In the genomic region with DNA sequence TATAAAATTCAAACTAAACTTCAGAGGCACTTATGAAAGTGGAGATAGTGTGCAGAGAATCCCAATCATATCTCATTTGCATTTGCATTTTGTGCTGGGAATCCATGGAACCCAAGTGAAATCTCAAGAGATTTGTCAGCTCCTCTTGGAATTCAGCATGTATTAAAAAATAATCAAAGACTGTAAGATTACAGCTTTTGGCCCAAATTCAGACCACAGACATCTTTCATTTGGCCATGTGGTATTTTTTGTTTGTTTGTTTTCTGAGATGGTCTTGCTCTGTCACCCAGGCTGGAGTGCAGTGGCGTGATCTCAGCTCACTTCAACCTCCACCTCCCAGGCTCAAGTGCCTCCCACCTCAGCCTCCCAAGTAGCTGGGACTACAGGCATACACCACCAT, we compare ENCODE assay signal across 24 cellular contexts.
"Had no signal": no experiment of that assay in that cellular context is flagged by ENCODE, and none has a peak within 500 bp of the region (broad histone marks: within the 10 kb centered on the region; RNA-seq: fewer than 3 reads in every experiment).

No MANE protein-coding gene starts in this region.

- H3K27me3 ChIP-seq: gastrocnemius medialis, neutrophil, pancreas, thyroid gland had no signal

- H3K36me3 ChIP-seq: gastrocnemius medialis, pancreas, thyroid gland had no signal

- ATAC-seq: esophagus mucosa; gastrocnemius medialis; left lobe of liver; natural killer cell treated with Interleukin-12 subunit alpha and Interleukin-12 subunit beta and Interleukin-15 and Interleukin-18, amount 100 ng/mL, for 72 hours; pancreas had no signal

- H3K27ac Mint-ChIP-seq: dendritic cell treated with granulocyte-macrophage colony-stimulating factor and Interleukin-4, amounts not matched to agents 40 ng/mL and 50 ng/mL, for 4 days; mesothelial cell of epicardium; natural killer cell treated with Interleukin-12 subunit alpha and Interleukin-12 subunit beta and Interleukin-15 and Interleukin-18, amount 100 ng/mL, for 72 hours had no signal

- FAIRE-seq: kidney, pancreas had no signal

- H3K9me3 ChIP-seq: gastrocnemius medialis, neutrophil, pancreas, thyroid gland had no signal

- H3K36me3 Mint-ChIP-seq: natural killer cell treated with Interleukin-12 subunit alpha and Interleukin-12 subunit beta and Interleukin-15 and Interleukin-18, amount 100 ng/mL, for 72 hours had no signal

- H3K27ac ChIP-seq: gastrocnemius medialis, neutrophil, pancreas, thyroid gland, WERI-Rb-1 had no signal

- H3K4me3 ChIP-seq: gastrocnemius medialis, lung, pancreas, thyroid gland had no signal

- DNase-seq: activated CD4-positive, alpha-beta T cell treated with anti-CD3 and anti-CD28 coated beads for 1 hour; activated CD8-positive, alpha-beta memory T cell treated with anti-CD3 and anti-CD28 coated beads for 24 hours; activated CD8-positive, alpha-beta memory T cell treated with anti-CD3 and anti-CD28 coated beads, Interleukin-2, amount 50 U/mL, for 48 hours; activated effector memory CD4-positive, alpha-beta T cell treated with Interleukin-2 at 50 U/mL for 16 hours; activated naive CD4-positive, alpha-beta T cell treated with anti-CD3 and anti-CD28 coated beads, Interleukin-2, amount 50 U/mL, for 16 hours; activated T-cell treated with anti-CD3 and anti-CD28 coated beads, Interleukin-2, amount 50 U/mL, for 48 hours; aorta; effector CD8-positive, alpha-beta T cell; gastrocnemius medialis; head of caudate nucleus; kidney; pancreas; stimulated activated CD4-positive, alpha-beta T cell treated with anti-CD3 and anti-CD28 coated beads, Interleukin-12 subunit alpha, Interleukin-12 subunit beta, amount 100 ng/mL, for 4 hours; stimulated activated CD4-positive, alpha-beta T cell treated with anti-CD3 and anti-CD28 coated beads, Interleukin-1b, Interleukin-23, amount 100 ng/mL, for 48 hours; stimulated activated naive CD4-positive, alpha-beta T cell treated with Interleukin-2 at 50 U/mL for 16 hours; thyroid gland; WERI-Rb-1 had no signal

- H3K9me3 Mint-ChIP-seq: dendritic cell treated with granulocyte-macrophage colony-stimulating factor and Interleukin-4, amounts not matched to agents 40 ng/mL and 50 ng/mL, for 4 days; mesothelial cell of epicardium; natural killer cell treated with Interleukin-12 subunit alpha and Interleukin-12 subunit beta and Interleukin-15 and Interleukin-18, amount 100 ng/mL, for 72 hours had no signal

- H3K4me3 Mint-ChIP-seq: dendritic cell treated with granulocyte-macrophage colony-stimulating factor and Interleukin-4, amounts not matched to agents 40 ng/mL and 50 ng/mL, for 4 days; mesothelial cell of epicardium; natural killer cell treated with Interleukin-12 subunit alpha and Interleukin-12 subunit beta and Interleukin-15 and Interleukin-18, amount 100 ng/mL, for 72 hours had no signal

- H3K27me3 Mint-ChIP-seq: dendritic cell treated with granulocyte-macrophage colony-stimulating factor and Interleukin-4, amounts not matched to agents 40 ng/mL and 50 ng/mL, for 4 days; natural killer cell treated with Interleukin-12 subunit alpha and Interleukin-12 subunit beta and Interleukin-15 and Interleukin-18, amount 100 ng/mL, for 72 hours had no signal
